ENCODE assay signal across 9 cellular contexts in the genomic region with DNA sequence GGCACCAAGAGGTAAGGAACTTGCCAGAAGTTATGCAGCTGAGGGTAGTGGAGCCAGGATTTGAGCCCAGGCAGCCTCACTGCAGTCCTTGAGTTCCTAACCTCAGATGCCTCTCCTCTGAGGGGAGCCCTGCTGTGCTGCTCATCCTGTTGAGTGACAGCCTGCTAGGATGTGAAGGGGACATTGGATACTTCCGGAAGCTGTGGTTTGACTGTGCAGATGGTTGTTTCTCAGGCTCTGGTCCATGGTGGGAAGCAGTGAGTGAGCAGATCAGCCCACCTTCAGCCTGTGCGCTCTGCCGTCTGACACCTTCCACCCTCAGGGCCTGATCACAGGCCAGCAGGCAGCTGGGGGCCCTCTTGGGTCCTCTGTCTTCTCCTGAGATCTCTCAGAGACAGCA.
DNase-seq lines count a peak whose midpoint lies in the region; ATAC-seq, FAIRE-seq and TF ChIP-seq lines count a peak whose summit lies in the region.
"Had no signal": no experiment of that assay in that cellular context is flagged by ENCODE, and none has a peak within 500 bp of the region (broad histone marks: within the 10 kb centered on the region; RNA-seq: fewer than 3 reads in every experiment).

No MANE protein-coding gene starts in this region.

- no peaks in the 10 kb centered on the region for H4K20me1 ChIP-seq in astrocyte (ENCODE audit: insufficient read depth, low read length)

- peaks cover 29% of the 10 kb centered on the region for H3K27me3 Mint-ChIP-seq in astrocyte (ENCODE audit: low read depth, unreplicated experiment)

- H3K27me3 ChIP-seq in astrocyte (ENCODE audit: insufficient read depth, low read length), result no peaks in the 10 kb centered on the region
- no peaks in the 10 kb centered on the region for H3K27me3 ChIP-seq in rectal smooth muscle tissue (ENCODE audit: control insufficient read depth, insufficient read depth, low read length)
- H3K27me3 ChIP-seq: right lobe of liver, SJSA1 had no signal

- no peaks in the 10 kb centered on the region for H3K9me3 Mint-ChIP-seq in astrocyte (ENCODE audit: unreplicated experiment)

- H3K4me3 Mint-ChIP-seq in astrocyte (ENCODE audit: unreplicated experiment), result no peak overlapping the region

- H3K4me2 ChIP-seq in astrocyte (ENCODE audit: low read length), result no peak overlapping the region

- no peak for FAIRE-seq in astrocyte (lab: Jason Lieb, UNC)

- no peak for TF ChIP-seq POLR2A in NB4 (IDR thresholded peaks at IDR 0.05; ENCODE audit: extremely low read depth, insufficient read length)

- H3K79me2 ChIP-seq in astrocyte (ENCODE audit: insufficient read depth, low read length), result no peaks in the 10 kb centered on the region

- H3K36me3 ChIP-seq in astrocyte (ENCODE audit: insufficient read depth, low read length) (no peaks in the 10 kb centered on the region), rectal smooth muscle tissue (ENCODE audit: control insufficient read depth, insufficient read depth, low read length) (no peaks in the 10 kb centered on the region)
- H3K36me3 ChIP-seq: right lobe of liver, SJSA1 had no signal

- peaks cover 5% of the 10 kb centered on the region for H3K36me3 Mint-ChIP-seq in astrocyte (ENCODE audit: low read depth, unreplicated experiment)

- TF ChIP-seq CTCF in NB4 (IDR thresholded peaks at IDR 0.05; ENCODE audit: low read depth, low read length) (no peak), astrocyte (IDR thresholded peaks at IDR 0.05; ENCODE audit: insufficient read depth, low read depth, low read length) (no peak)

- no peak overlapping the region for H3K27ac ChIP-seq in astrocyte (ENCODE audit: low read depth, low read length)
- H3K27ac ChIP-seq in rectal smooth muscle tissue (ENCODE audit: low read depth, low read length), result peak overlapping the region; percentile 27
- H3K27ac ChIP-seq: right lobe of liver, SJSA1 had no signal

- no peak overlapping the region for H3K4me3 ChIP-seq in NB4 (ENCODE audit: low read depth, low read length)
- H3K4me3 ChIP-seq in astrocyte (ENCODE audit: insufficient read depth, low read depth, low read length), result no peak overlapping the region
- no peak overlapping the region for H3K4me3 ChIP-seq in rectal smooth muscle tissue (ENCODE audit: low read length)
- H3K4me3 ChIP-seq: right lobe of liver, SJSA1 had no signal

- H3K4me1 ChIP-seq in astrocyte (ENCODE audit: insufficient read depth, low read length) (peaks cover 11% of the 10 kb centered on the region), rectal smooth muscle tissue (ENCODE audit: control insufficient read depth, insufficient read depth, low read length) (peaks cover 39% of the 10 kb centered on the region)
- H3K4me1 ChIP-seq: right lobe of liver had no signal

- H3K9me3 ChIP-seq in astrocyte (ENCODE audit: insufficient read depth, low read depth, low read length), result no peaks in the 10 kb centered on the region
- H3K9me3 ChIP-seq: right lobe of liver had no signal

- no peak for ATAC-seq in HG03045 (IDR thresholded peaks at IDR 0.05; ENCODE audit: unreplicated experiment)
- no peak for ATAC-seq in HG02588 (IDR thresholded peaks at IDR 0.05; ENCODE audit: unreplicated experiment)
- ATAC-seq: right lobe of liver had no signal

- no peak overlapping the region for H3K27ac Mint-ChIP-seq in astrocyte (ENCODE audit: unreplicated experiment)

- H2AFZ ChIP-seq in astrocyte (ENCODE audit: low read depth, low read length), result no peak overlapping the region

- DNase-seq in HCEC 1CT (peak; percentile 14), NB4 (ENCODE audit: low read depth) (peak; percentile 91), astrocyte (ENCODE audit: low read depth) (peak; percentile 49), activated gamma-delta T cell (lab: John Stamatoyannopoulos, UW) (no peak)
- DNase-seq: right lobe of liver had no signal

- H3K9ac ChIP-seq in astrocyte (ENCODE audit: low read length), result no peak overlapping the region
- H3K9ac ChIP-seq in rectal smooth muscle tissue (ENCODE audit: low read length), result no peak overlapping the region

- no peaks in the 10 kb centered on the region for H3K4me1 Mint-ChIP-seq in astrocyte (ENCODE audit: low read depth, unreplicated experiment)
